In the genomic region with DNA sequence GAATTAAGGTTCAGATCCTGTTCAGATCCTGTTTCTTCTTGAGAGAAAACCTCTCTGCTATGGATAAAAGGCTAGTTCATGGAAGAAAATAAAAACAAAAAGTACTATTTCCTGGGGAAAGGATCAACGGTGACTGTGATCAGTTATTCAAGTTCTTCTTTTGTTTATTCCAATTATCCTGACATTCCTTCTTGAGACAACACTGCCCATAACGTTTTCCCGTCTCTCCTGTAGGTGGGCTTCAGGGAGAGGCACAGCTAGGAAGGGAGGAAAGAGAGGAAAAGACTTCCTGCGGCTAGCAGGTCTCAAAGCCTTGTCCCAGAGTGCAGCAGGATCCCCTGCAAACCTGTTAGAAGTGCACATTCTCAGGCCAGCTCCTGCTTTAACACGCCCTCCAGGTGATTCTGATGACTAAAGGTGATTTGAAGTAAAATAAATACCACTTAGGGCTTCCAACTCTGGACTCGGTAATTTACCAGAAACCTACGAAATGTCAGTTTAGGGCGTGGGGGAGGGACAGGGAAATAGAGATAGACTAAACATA, we compare ENCODE assay signal across 2 cellular contexts.
TF ChIP-seq lines count a peak whose summit lies in the region.

No MANE protein-coding gene starts in this region.

TF ChIP-seq in HepG2, 621 proteins besides CTCF, POLR2A, EP300 and RAD21:
- no peak for TF ChIP-seq ZNF142 (CRISPR knock-in tag; IDR thresholded peaks at IDR 0.05)
- peak; percentile 2 for TF ChIP-seq TEAD3 (CRISPR knock-in tag; optimal IDR thresholded peaks at IDR 0.05; ENCODE audit: borderline replicate concordance)
- TF ChIP-seq MAFK (conservative IDR thresholded peaks at IDR 0.05 in 1 of 2, IDR thresholded peaks at IDR 0.05 in 1 of 2; ENCODE audit: low read length in 2 of 2): 0 out of 4 replicates have a peak, but pooled peaks have one; percentile 6 to 18

TF ChIP-seq in H1, 55 proteins besides CTCF, POLR2A, EP300 and RAD21:
- TF ChIP-seq KDM1A (IDR thresholded peaks at IDR 0.05; ENCODE audit: borderline replicate concordance, low read length) (no peak), GTF2F1 (IDR thresholded peaks at IDR 0.05; ENCODE audit: borderline replicate concordance, low read depth, low read length) (no peak), BACH1 (IDR thresholded peaks at IDR 0.05; ENCODE audit: low read length) (no peak), CHD1 (IDR thresholded peaks at IDR 0.05; ENCODE audit: low read depth, low read length) (no peak), USF2 (IDR thresholded peaks at IDR 0.05; ENCODE audit: low read length) (no peak), YY1 (IDR thresholded peaks at IDR 0.05; ENCODE audit: low read depth, low read length) (no peak), EGR1 (IDR thresholded peaks at IDR 0.05; ENCODE audit: borderline replicate concordance, low read depth, low read length) (no peak), MAFK (IDR thresholded peaks at IDR 0.05; ENCODE audit: low read depth, low read length) (no peak)
